Comparison of ENCODE assay signal across 30 cellular contexts in the genomic region with DNA sequence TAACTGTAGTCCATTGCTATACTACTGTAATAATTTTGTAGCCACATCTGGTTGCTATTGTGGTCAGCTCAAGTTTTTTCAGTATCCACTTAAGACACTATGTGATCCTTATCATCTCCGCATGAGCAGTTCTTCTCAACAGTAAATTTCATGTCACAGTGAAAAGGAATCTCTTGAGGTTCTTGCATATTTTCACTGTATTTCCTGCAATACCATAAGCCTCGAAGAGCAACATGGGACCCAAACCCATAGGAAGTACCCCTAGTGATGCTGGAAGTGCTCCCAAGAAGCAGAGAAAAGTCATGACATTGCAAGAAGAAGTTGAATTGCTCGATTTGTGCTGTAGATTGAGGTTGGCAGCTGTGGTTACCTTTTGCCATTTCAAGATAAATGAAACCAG.
"Had no signal": no experiment of that assay in that cellular context is flagged by ENCODE, and none has a peak within 500 bp of the region (broad histone marks: within the 10 kb centered on the region; RNA-seq: fewer than 3 reads in every experiment).

No MANE protein-coding gene starts in this region.

- H3K4me3 ChIP-seq: ascending aorta, body of pancreas, breast epithelium, MG63, Peyer's patch, SJSA1 had no signal

- DNase-seq: activated CD4-positive, alpha-beta memory T cell treated with anti-CD3 and anti-CD28 coated beads, Interleukin-2, amount 10 ng/mL, durations not matched to agents 7 days and 5 days; activated CD4-positive, alpha-beta T cell treated with anti-CD3 and anti-CD28 coated beads for 1 hour; activated CD4-positive, alpha-beta T cell treated with anti-CD3 and anti-CD28 coated beads for 48 hours; activated CD4-positive, CD25-positive, alpha-beta regulatory T cell; activated gamma-delta T cell; activated naive CD4-positive, alpha-beta T cell treated with Interleukin-2 at 50 U/mL for 16 hours; activated naive CD8-positive, alpha-beta T cell treated with anti-CD3 and anti-CD28 coated beads, Interleukin-2, amount 10 ng/mL, durations not matched to agents 7 days and 5 days; activated T-cell treated with anti-CD3 and anti-CD28 coated beads, Interleukin-2, amount 50 U/mL, for 1 hour; amygdala; body of pancreas; MG63; NCI-H1048; NCI-H1105 treated with DMSO at 0.1 percent for 48 hours; NCI-H1436; NCI-H1694; NCI-H1930; NCI-H2081 treated with DMSO at 0.1 percent for 48 hours; NCI-H226; NCI-H446 treated with DMSO at 0.1 percent for 48 hours; NCI-H524; NCI-H69; PC-3; Peyer's patch; RPMI8226; SHP77 treated with DMSO at 0.1 percent for 48 hours; T1000; WERI-Rb-1 had no signal

- ATAC-seq: body of pancreas, PC-3 had no signal
